Comparison of ENCODE assay signal across 32 cellular contexts in the genomic region with DNA sequence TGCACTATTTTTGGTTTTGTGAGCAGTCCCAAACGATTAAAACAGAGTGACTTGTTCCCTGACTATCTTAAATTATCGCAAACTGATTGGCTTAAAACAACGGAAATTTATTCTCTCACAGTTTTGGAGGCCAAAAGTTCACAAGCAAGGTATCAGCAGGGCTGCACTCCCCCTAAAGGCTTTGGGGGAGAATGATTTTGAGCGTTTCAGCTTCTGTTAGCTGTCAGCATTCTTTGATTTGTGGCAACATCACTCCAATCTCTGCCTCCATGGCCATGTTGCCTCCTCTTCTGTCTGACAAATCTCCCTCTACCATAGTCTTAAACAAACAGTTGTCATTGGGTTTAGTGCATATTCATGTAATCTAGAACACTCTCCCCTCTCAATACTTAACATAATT.
A peak's percentile ranks its signal among the peaks of the same experiment; 100 is the strongest.
DNase-seq lines count a peak whose midpoint lies in the region; ATAC-seq, FAIRE-seq and TF ChIP-seq lines count a peak whose summit lies in the region.
"Had no signal": no experiment of that assay in that cellular context is flagged by ENCODE, and none has a peak within 500 bp of the region (broad histone marks: within the 10 kb centered on the region; RNA-seq: fewer than 3 reads in every experiment).

No MANE protein-coding gene starts in this region.

- no peak overlapping the region for H3T11ph ChIP-seq in H9 (ENCODE audit: low read length)

- H3K9me3 ChIP-seq in H9 (ENCODE audit: control insufficient read depth, low read depth, low read length) (no peaks in the 10 kb centered on the region), OCI-LY1 (ENCODE audit: low read length) (no peaks in the 10 kb centered on the region), endodermal cell (ENCODE audit: control insufficient read depth, low read length) (peaks cover 18% of the 10 kb centered on the region)
- no peaks in the 10 kb centered on the region for H3K9me3 ChIP-seq in naive thymus-derived CD4-positive, alpha-beta T cell (ENCODE audit: control insufficient read depth in 2 of 3, low read length in 3 of 3)

- H3K27me3 ChIP-seq in GM06990 (replicated peaks; ENCODE audit: control insufficient read depth, insufficient read depth, low read length) (no peaks in the 10 kb centered on the region), H9 (ENCODE audit: insufficient read depth, low read length) (no peaks in the 10 kb centered on the region), OCI-LY1 (ENCODE audit: insufficient read depth, low read length) (no peaks in the 10 kb centered on the region), endodermal cell (ENCODE audit: control insufficient read depth, insufficient read depth, low read length, poor library complexity, severe bottlenecking) (no peaks in the 10 kb centered on the region)
- no peaks in the 10 kb centered on the region for H3K27me3 ChIP-seq in naive thymus-derived CD4-positive, alpha-beta T cell (ENCODE audit: control insufficient read depth in 2 of 2, insufficient read depth in 2 of 2, low read length in 2 of 2)
- H3K27me3 ChIP-seq: BLaER1 treated with 17β-estradiol and CSF1 and Interleukin-3, amounts not matched to agents 10 nM and 100 nM had no signal

- H3K36me3 Mint-ChIP-seq in H9 (ENCODE audit: insufficient read depth in 1 of 3, low read depth in 3 of 3) (no peaks in the 10 kb centered on the region), endodermal cell (ENCODE audit: low read depth) (peaks cover 6% of the 10 kb centered on the region)
- no peaks in the 10 kb centered on the region for H3K36me3 Mint-ChIP-seq in naive thymus-derived CD4-positive, alpha-beta T cell

- H4K91ac ChIP-seq in H9 (ENCODE audit: insufficient read length, low read depth, low read length): no peak overlapping the region

- no peak for FAIRE-seq in D721Med (lab: Jason Lieb, UNC)
- FAIRE-seq: HTR-8/SVneo, RCC 7860 had no signal

- no peak overlapping the region for H3K4me3 Mint-ChIP-seq in H9
- H3K4me3 Mint-ChIP-seq in endodermal cell: no peak overlapping the region
- H3K4me3 Mint-ChIP-seq in naive thymus-derived CD4-positive, alpha-beta T cell: no peak overlapping the region
- H3K4me3 Mint-ChIP-seq: CD4-positive, alpha-beta T cell; T-helper 1 cell treated with Interleukin-12 subunit alpha and Interleukin-12 subunit beta and Interleukin-4 antibody, amounts not matched to agents 30 μg/mL and 1 μg/mL, for 36 hours had no signal

- POLR2A ChIA-PET in naive thymus-derived CD4-positive, alpha-beta T cell (lab: Charles Lee): no interaction called here
- POLR2A ChIA-PET in GM10248 (lab: Yijun Ruan, JAX): no interaction called here

- H2BK20ac ChIP-seq in H9 (ENCODE audit: low read depth, low read length, poor library complexity, severe bottlenecking): no peak overlapping the region

- intact Hi-C loops in naive thymus-derived CD4-positive, alpha-beta T cell (cut with micrococcal nuclease): no loop called here

- H4K20me1 ChIP-seq in H9 (ENCODE audit: control insufficient read depth, insufficient read depth, insufficient read length): no peaks in the 10 kb centered on the region
- no peaks in the 10 kb centered on the region for H4K20me1 ChIP-seq in OCI-LY1 (ENCODE audit: insufficient read depth, low read length)
- H4K20me1 ChIP-seq: BLaER1 treated with 17β-estradiol and CSF1 and Interleukin-3, amounts not matched to agents 10 nM and 100 nM had no signal

- no peak overlapping the region for H2AFZ ChIP-seq in H9 (ENCODE audit: low read length)
- H2AFZ ChIP-seq in OCI-LY1 (ENCODE audit: low read length): no peak overlapping the region

- no peak overlapping the region for H2AK5ac ChIP-seq in H9 (ENCODE audit: insufficient read length, low read length)

- H3K4ac ChIP-seq in H9 (ENCODE audit: low read depth, low read length): no peak overlapping the region

- H2BK12ac ChIP-seq in H9 (ENCODE audit: insufficient read length, low read depth, low read length): no peak overlapping the region

- WGBS in H9 (ENCODE audit: extremely low coverage, insufficient read length, low lambda C conversion rate): no CpG with 5 or more reads among the region's 4 CpGs
- 79 to 82% methylated on average over 3 to 4 of the region's 4 CpGs for WGBS in endodermal cell (ENCODE audit: insufficient coverage in 1 of 2, insufficient read length in 1 of 2), 2 experiments

- H4K5ac ChIP-seq in H9 (ENCODE audit: insufficient read length, low read depth, low read length): no peak overlapping the region

- H3K18ac ChIP-seq in H9 (ENCODE audit: insufficient read length, low read depth, low read length): no peak overlapping the region

- H3K27ac ChIP-seq in H9 (ENCODE audit: insufficient read length, low read depth, low read length) (no peak overlapping the region), OCI-LY1 (ENCODE audit: low read depth, low read length, poor library complexity, severe bottlenecking) (no peak overlapping the region), endodermal cell (ENCODE audit: low read depth, low read length) (no peak overlapping the region)
- H3K27ac ChIP-seq in naive thymus-derived CD4-positive, alpha-beta T cell (ENCODE audit: low read depth, low read length): no peak overlapping the region
- H3K27ac ChIP-seq: BLaER1 treated with 17β-estradiol and CSF1 and Interleukin-3, amounts not matched to agents 10 nM and 100 nM had no signal

- no peak overlapping the region for H3K56ac ChIP-seq in H9 (ENCODE audit: insufficient read length, low read depth, low read length)

- H3K36me3 ChIP-seq in GM06990 (ENCODE audit: control insufficient read depth, insufficient read depth, low read length) (no peaks in the 10 kb centered on the region), OCI-LY1 (ENCODE audit: insufficient read depth, low read length) (no peaks in the 10 kb centered on the region), endodermal cell (ENCODE audit: control insufficient read depth, insufficient read depth, low read length) (no peaks in the 10 kb centered on the region)
- no peaks in the 10 kb centered on the region for H3K36me3 ChIP-seq in naive thymus-derived CD4-positive, alpha-beta T cell (ENCODE audit: control insufficient read depth in 2 of 3, insufficient read depth in 3 of 3, low read length in 3 of 3)
- H3K36me3 ChIP-seq: BLaER1 treated with 17β-estradiol and CSF1 and Interleukin-3, amounts not matched to agents 10 nM and 100 nM had no signal

- H3K9ac ChIP-seq in H9 (ENCODE audit: extremely low read depth, insufficient read length, low read length) (no peak overlapping the region), OCI-LY1 (ENCODE audit: low read length) (no peak overlapping the region), endodermal cell (ENCODE audit: extremely low read depth, low read length, poor library complexity, severe bottlenecking) (no peak overlapping the region)
- H3K9ac ChIP-seq: BLaER1 treated with 17β-estradiol and CSF1 and Interleukin-3, amounts not matched to agents 10 nM and 100 nM; SK-N-SH had no signal

- H3K23ac ChIP-seq in H9 (ENCODE audit: insufficient read length, low read depth, low read length): no peak overlapping the region

- TF ChIP-seq CTCF in GM06990 (IDR thresholded peaks at IDR 0.05; ENCODE audit: insufficient read depth, low read length, poor library complexity, severe bottlenecking): peak; percentile 28
- peak; percentile 52 for TF ChIP-seq CTCF in H9 (conservative IDR thresholded peaks at IDR 0.05)
- peak; percentile 15; the same call in 1 of the 2 replicates for TF ChIP-seq CTCF in OCI-LY1 (IDR thresholded peaks at IDR 0.05; ENCODE audit: low read length)
- TF ChIP-seq CTCF in endodermal cell (conservative IDR thresholded peaks at IDR 0.05): peak; percentile 44
- TF ChIP-seq CTCF in GM10248 (IDR thresholded peaks at IDR 0.05; ENCODE audit: control extremely low read depth, extremely low read depth, low read depth, missing control alignments): no peak
- TF ChIP-seq CTCF in D721Med (IDR thresholded peaks at IDR 0.05; ENCODE audit: insufficient read depth, missing control alignments): no peak

- no peak overlapping the region for H2BK120ac ChIP-seq in H9 (ENCODE audit: low read depth, low read length, poor library complexity, severe bottlenecking)

- no peak overlapping the region for H3K4me2 ChIP-seq in H9 (ENCODE audit: insufficient read depth, insufficient read length, low read length)
- H3K4me2 ChIP-seq in OCI-LY1 (ENCODE audit: low read length): no peak overlapping the region
- H3K4me2 ChIP-seq: BLaER1 treated with 17β-estradiol and CSF1 and Interleukin-3, amounts not matched to agents 10 nM and 100 nM; SK-N-SH had no signal

- no peak overlapping the region for H3K14ac ChIP-seq in H9 (ENCODE audit: insufficient read depth, low read length)

- H3K9me2 ChIP-seq in OCI-LY1 (ENCODE audit: low read depth, low read length): no peaks in the 10 kb centered on the region
- H3K9me2 ChIP-seq: SK-N-SH had no signal

- H3K27ac Mint-ChIP-seq in H9: no peak overlapping the region
- H3K27ac Mint-ChIP-seq in endodermal cell: no peak overlapping the region
- H3K27ac Mint-ChIP-seq in naive thymus-derived CD4-positive, alpha-beta T cell: no peak overlapping the region
- H3K27ac Mint-ChIP-seq: CD4-positive, alpha-beta T cell; T-helper 1 cell treated with Interleukin-12 subunit alpha and Interleukin-12 subunit beta and Interleukin-4 antibody, amounts not matched to agents 30 μg/mL and 1 μg/mL, for 36 hours had no signal

- no peak overlapping the region for H2BK15ac ChIP-seq in H9 (ENCODE audit: low read depth, low read length)

- CTCF ChIA-PET in naive thymus-derived CD4-positive, alpha-beta T cell (lab: Charles Lee): no interaction called here
- CTCF ChIA-PET in GM10248 (lab: Yijun Ruan, JAX): no interaction called here

- H3K4me1 ChIP-seq in H9 (ENCODE audit: insufficient read depth, low read length) (no peaks in the 10 kb centered on the region; the same call in 1 of the 2 replicates), OCI-LY1 (ENCODE audit: insufficient read depth, low read length, severe bottlenecking) (no peaks in the 10 kb centered on the region), endodermal cell (ENCODE audit: control insufficient read depth, insufficient read depth, low read length) (no peaks in the 10 kb centered on the region)
- no peaks in the 10 kb centered on the region for H3K4me1 ChIP-seq in naive thymus-derived CD4-positive, alpha-beta T cell (ENCODE audit: control insufficient read depth in 2 of 2, insufficient read depth in 2 of 2, low read length in 2 of 2)
- H3K4me1 ChIP-seq: BLaER1 treated with 17β-estradiol and CSF1 and Interleukin-3, amounts not matched to agents 10 nM and 100 nM had no signal

- ATAC-seq in naive thymus-derived CD4-positive, alpha-beta T cell: no peak

- H3K4me1 Mint-ChIP-seq in H9 (peaks cover 31 to 32% of the 10 kb centered on the region in 2 experiments), endodermal cell (peaks cover 3% of the 10 kb centered on the region)
- no peaks in the 10 kb centered on the region for H3K4me1 Mint-ChIP-seq in naive thymus-derived CD4-positive, alpha-beta T cell

- H3K4me3 ChIP-seq in GM06990 (replicated peaks; ENCODE audit: low read depth, low read length): no peak overlapping the region
- H3K4me3 ChIP-seq in OCI-LY1 (ENCODE audit: low read depth, low read length, poor library complexity, severe bottlenecking): no peak overlapping the region
- no peak overlapping the region for H3K4me3 ChIP-seq in endodermal cell (ENCODE audit: low read length)
- no peak overlapping the region for H3K4me3 ChIP-seq in naive thymus-derived CD4-positive, alpha-beta T cell (ENCODE audit: low read length)
- H3K4me3 ChIP-seq: BLaER1 treated with 17β-estradiol and CSF1 and Interleukin-3, amounts not matched to agents 10 nM and 100 nM had no signal

- H4K8ac ChIP-seq in H9 (replicated peaks; ENCODE audit: insufficient read length, low read depth, low read length): no peak overlapping the region

- H3K27me3 Mint-ChIP-seq in H9 (ENCODE audit: low read depth) (peaks cover 16% of the 10 kb centered on the region), endodermal cell (ENCODE audit: insufficient read depth) (no peaks in the 10 kb centered on the region)
- no peaks in the 10 kb centered on the region for H3K27me3 Mint-ChIP-seq in naive thymus-derived CD4-positive, alpha-beta T cell
- H3K27me3 Mint-ChIP-seq: CD4-positive, alpha-beta T cell had no signal

- H3K23me2 ChIP-seq in H9 (ENCODE audit: insufficient read length, low read depth, low read length, poor library complexity, severe bottlenecking): no peaks in the 10 kb centered on the region

- no peaks in the 10 kb centered on the region for H3K79me2 ChIP-seq in H9 (ENCODE audit: insufficient read depth, low read length)
- H3K79me2 ChIP-seq in OCI-LY1 (ENCODE audit: insufficient read depth, low read length): no peaks in the 10 kb centered on the region

- no peaks in the 10 kb centered on the region for H3F3A ChIP-seq in OCI-LY1 (ENCODE audit: insufficient read depth, low read length)

- H3K9me3 Mint-ChIP-seq in H9: no peaks in the 10 kb centered on the region
- H3K9me3 Mint-ChIP-seq in endodermal cell: peaks cover 21% of the 10 kb centered on the region
- H3K9me3 Mint-ChIP-seq in naive thymus-derived CD4-positive, alpha-beta T cell: peaks cover 0 to 31% (median 6%) of the 10 kb centered on the region in 11 donors
- H3K9me3 Mint-ChIP-seq: T-helper 1 cell treated with Interleukin-12 subunit alpha and Interleukin-12 subunit beta and Interleukin-4 antibody, amounts not matched to agents 30 μg/mL and 1 μg/mL, for 36 hours had no signal

- no peaks in the 10 kb centered on the region for H3K79me1 ChIP-seq in H9 (ENCODE audit: insufficient read depth, low read depth, low read length, poor library complexity, severe bottlenecking)

- DNase-seq in GM06990 (ENCODE audit: extremely low read depth, insufficient read length) (no peak), H9 (no peak), endodermal cell (no peak), NCI-H69 (lab: John Stamatoyannopoulos, UW) (no peak), GM10248 (ENCODE audit: extremely low spot score) (no peak), D721Med (ENCODE audit: insufficient read length, low spot score) (no peak)
- DNase-seq in naive thymus-derived CD4-positive, alpha-beta T cell: no peak
- DNase-seq: AML-193; CD4-positive, alpha-beta T cell; DMS79; EL; GF-D8; KBM-7; MM.1S; NCI-H1048; NCI-H1417; NCI-H1694 treated with DMSO at 0.1 percent for 48 hours; NCI-H2081 treated with DMSO at 0.1 percent for 48 hours; NCI-H2171; NCI-H226; NCI-H510A; NCI-H748 treated with DMSO at 0.1 percent for 48 hours; OCI-M1; SIG-M5; SK-N-SH; SW 1271; T-helper 9 cell had no signal

- H2BK5ac ChIP-seq in H9 (ENCODE audit: insufficient read length, low read length): no peak overlapping the region

Comparison
In these comparisons a context has a peak if more than half of its experiments do, and no peak if none do; other contexts are left out.
1. CTCF ChIP-seq: peak in GM06990 (single experiment), H9 (single experiment), OCI-LY1 (single experiment) and endodermal cell (single experiment); none in GM10248 (single experiment) and D721Med (single experiment).